26 cellular contexts compared by ENCODE assay signal in genomic region chr9:68873179-68873578, GRCh38.
"Had no signal": no experiment of that assay in that cellular context is flagged by ENCODE, and none has a peak within 500 bp of the region (broad histone marks: within the 10 kb centered on the region; RNA-seq: fewer than 3 reads in every experiment).

No MANE protein-coding gene starts in this region.

- H3K4me1 ChIP-seq: prostate gland, thyroid gland had no signal

- FAIRE-seq: endometrium had no signal

- H3K4me3 ChIP-seq: esophagus squamous epithelium, lower lobe of right lung, prostate gland, sigmoid colon, stomach, thyroid gland had no signal

- H3K27ac ChIP-seq: esophagus squamous epithelium, lower lobe of right lung, thyroid gland had no signal

- H3K36me3 ChIP-seq: esophagus squamous epithelium, lower lobe of right lung, prostate gland, sigmoid colon, stomach, thyroid gland had no signal

- ATAC-seq: effector memory CD8-positive, alpha-beta T cell; left colon; left ventricle myocardium superior; lower lobe of right lung; naive thymus-derived CD8-positive, alpha-beta T cell; right cardiac atrium; stimulated activated effector memory CD8-positive, alpha-beta T cell treated with anti-CD3 and anti-CD28 coated beads, Interleukin-12 subunit alpha, Interleukin-12 subunit beta, amount 100 ng/mL, for 72 hours had no signal

- H3K4me1 Mint-ChIP-seq: immature natural killer cell; naive thymus-derived CD8-positive, alpha-beta T cell; stimulated activated effector memory CD8-positive, alpha-beta T cell treated with anti-CD3 and anti-CD28 coated beads, Interleukin-12 subunit alpha, Interleukin-12 subunit beta, amount 100 ng/mL, for 72 hours had no signal

- H3K27ac Mint-ChIP-seq: effector memory CD8-positive, alpha-beta T cell; immature natural killer cell; naive thymus-derived CD8-positive, alpha-beta T cell; nephron progenitor cell; stimulated activated effector memory CD8-positive, alpha-beta T cell treated with anti-CD3 and anti-CD28 coated beads, Interleukin-12 subunit alpha, Interleukin-12 subunit beta, amount 100 ng/mL, for 72 hours had no signal

- H3K4me3 Mint-ChIP-seq: effector memory CD8-positive, alpha-beta T cell; immature natural killer cell; naive thymus-derived CD8-positive, alpha-beta T cell; nephron progenitor cell; stimulated activated effector memory CD8-positive, alpha-beta T cell treated with anti-CD3 and anti-CD28 coated beads, Interleukin-12 subunit alpha, Interleukin-12 subunit beta, amount 100 ng/mL, for 72 hours had no signal

- H3K36me3 Mint-ChIP-seq: immature natural killer cell; naive thymus-derived CD8-positive, alpha-beta T cell; stimulated activated effector memory CD8-positive, alpha-beta T cell treated with anti-CD3 and anti-CD28 coated beads, Interleukin-12 subunit alpha, Interleukin-12 subunit beta, amount 100 ng/mL, for 72 hours had no signal

- H3K9me3 ChIP-seq: esophagus squamous epithelium, lower lobe of right lung, prostate gland, sigmoid colon, stomach, thyroid gland had no signal

- H3K9me3 Mint-ChIP-seq: effector memory CD8-positive, alpha-beta T cell; immature natural killer cell; naive thymus-derived CD8-positive, alpha-beta T cell; nephron progenitor cell; stimulated activated effector memory CD8-positive, alpha-beta T cell treated with anti-CD3 and anti-CD28 coated beads, Interleukin-12 subunit alpha, Interleukin-12 subunit beta, amount 100 ng/mL, for 72 hours had no signal

- H3K27me3 ChIP-seq: esophagus squamous epithelium, sigmoid colon, stomach, thyroid gland had no signal

- DNase-seq: cortex of kidney; effector memory CD8-positive, alpha-beta T cell; erythroblast; esophagus squamous epithelium; foreskin melanocyte; glutamatergic neuron; immature natural killer cell; islet precursor cell; kidney glomerular epithelial cell; left colon; left ventricle myocardium superior; lower lobe of right lung; naive thymus-derived CD8-positive, alpha-beta T cell; nephron progenitor cell; nucleus accumbens; right cardiac atrium; sigmoid colon; stimulated activated CD4-positive, alpha-beta T cell treated with anti-CD3 and anti-CD28 coated beads, Interleukin-2, amount 100 ng/mL, for 24 hours; stimulated activated CD4-positive, alpha-beta T cell treated with anti-CD3 and anti-CD28 coated beads, Interleukin-4, amount 100 ng/mL, for 24 hours; stimulated activated naive CD4-positive, alpha-beta T cell treated with Interleukin-2 at 50 U/mL for 16 hours; stomach; thyroid gland; trophoblast cell had no signal
